Comparison of ENCODE assay signal across 23 cellular contexts in genomic region chr12:79648872-79649271, GRCh38.
"Had no signal": no experiment of that assay in that cellular context is flagged by ENCODE, and none has a peak within 500 bp of the region (broad histone marks: within the 10 kb centered on the region; RNA-seq: fewer than 3 reads in every experiment).

No MANE protein-coding gene starts in this region.

- DNase-seq: activated CD4-positive, alpha-beta T cell treated with anti-CD3 and anti-CD28 coated beads for 1 hour; activated CD8-positive, alpha-beta memory T cell treated with anti-CD3 and anti-CD28 coated beads for 24 hours; activated CD8-positive, alpha-beta memory T cell treated with anti-CD3 and anti-CD28 coated beads, Interleukin-2, amount 50 U/mL, for 48 hours; activated effector memory CD4-positive, alpha-beta T cell treated with Interleukin-2 at 50 U/mL for 16 hours; activated naive CD4-positive, alpha-beta T cell treated with anti-CD3 and anti-CD28 coated beads, Interleukin-2, amount 50 U/mL, for 16 hours; activated T-cell treated with anti-CD3 and anti-CD28 coated beads, Interleukin-2, amount 50 U/mL, for 48 hours; cerebellar nuclear complex; dermis blood vessel endothelial cell; effector memory CD4-positive, alpha-beta T cell; esophagus squamous epithelium; foreskin keratinocyte; hippocampal formation; left ventricle myocardium inferior; pancreas; right lobe of liver; stimulated activated CD4-positive, alpha-beta T cell treated with anti-CD3 and anti-CD28 coated beads, Interleukin-4, amount 100 ng/mL, for 24 hours; T-helper 17 cell; upper lobe of right lung had no signal

- H3K4me1 Mint-ChIP-seq: stimulated activated effector memory CD8-positive, alpha-beta T cell treated with anti-CD3 and anti-CD28 coated beads, Interleukin-12 subunit alpha, Interleukin-12 subunit beta, amount 100 ng/mL, for 72 hours; T-helper 17 cell had no signal

- H3K4me2 ChIP-seq: smooth muscle cell had no signal

- H3K27me3 Mint-ChIP-seq: T-helper 17 cell had no signal

- ATAC-seq: foreskin keratinocyte; pancreas; right lobe of liver; stimulated activated effector memory CD8-positive, alpha-beta T cell treated with anti-CD3 and anti-CD28 coated beads, Interleukin-12 subunit alpha, Interleukin-12 subunit beta, amount 100 ng/mL, for 72 hours; T-helper 17 cell; upper lobe of right lung had no signal

- H3K4me3 Mint-ChIP-seq: stimulated activated effector memory CD8-positive, alpha-beta T cell treated with anti-CD3 and anti-CD28 coated beads, Interleukin-12 subunit alpha, Interleukin-12 subunit beta, amount 100 ng/mL, for 72 hours; T-helper 17 cell had no signal

- H3K4me1 ChIP-seq: foreskin keratinocyte, upper lobe of right lung had no signal

- H3K27ac ChIP-seq: ascending aorta, esophagus squamous epithelium, foreskin keratinocyte, left ventricle myocardium inferior, pancreas, right lobe of liver, thoracic aorta, upper lobe of right lung, VCaP had no signal

- H3K4me3 ChIP-seq: ascending aorta, esophagus squamous epithelium, left ventricle myocardium inferior, pancreas, right lobe of liver, smooth muscle cell, thoracic aorta, upper lobe of right lung had no signal

- H3K36me3 ChIP-seq: ascending aorta, esophagus squamous epithelium, left ventricle myocardium inferior, pancreas, right lobe of liver, thoracic aorta, upper lobe of right lung had no signal

- H3K27me3 ChIP-seq: ascending aorta, esophagus squamous epithelium, foreskin keratinocyte, pancreas, right lobe of liver, upper lobe of right lung had no signal

- H3K36me3 Mint-ChIP-seq: stimulated activated effector memory CD8-positive, alpha-beta T cell treated with anti-CD3 and anti-CD28 coated beads, Interleukin-12 subunit alpha, Interleukin-12 subunit beta, amount 100 ng/mL, for 72 hours had no signal

- H3K9me3 ChIP-seq: ascending aorta, esophagus squamous epithelium, left ventricle myocardium inferior, pancreas, right lobe of liver, thoracic aorta, upper lobe of right lung had no signal

- H3K27ac Mint-ChIP-seq: stimulated activated effector memory CD8-positive, alpha-beta T cell treated with anti-CD3 and anti-CD28 coated beads, Interleukin-12 subunit alpha, Interleukin-12 subunit beta, amount 100 ng/mL, for 72 hours; T-helper 17 cell had no signal

- H3K9me3 Mint-ChIP-seq: stimulated activated effector memory CD8-positive, alpha-beta T cell treated with anti-CD3 and anti-CD28 coated beads, Interleukin-12 subunit alpha, Interleukin-12 subunit beta, amount 100 ng/mL, for 72 hours had no signal
